ENCODE assay signal across 1 cellular context in genomic region chr10:69222157-69223027, GRCh38.
TF ChIP-seq lines count a peak whose summit lies in the region.

No MANE protein-coding gene starts in this region.

TF ChIP-seq in K562, 482 proteins besides CTCF, POLR2A, EP300 and RAD21 (continued from another document and continues in another):
- TF ChIP-seq HMGXB4 (CRISPR knock-in tag; IDR thresholded peaks at IDR 0.05) (no peak), BRD4 (IDR thresholded peaks at IDR 0.05) (peak; percentile 66; the same call in 1 of the 2 replicates), GTF2E2 (tag; IDR thresholded peaks at IDR 0.05) (peak; percentile 85; the same call in 1 of the 2 replicates), POLR2B (IDR thresholded peaks at IDR 0.05; ENCODE audit: low read depth, partially characterized antibody) (no peak), RCOR1 (IDR thresholded peaks at IDR 0.05; ENCODE audit: borderline replicate concordance in 1 of 2, low read depth in 2 of 2, low read length in 2 of 2) (peak in 1 of 2 experiments; percentile 68; a peak in 1 of 4 replicates), ZBTB26 (CRISPR knock-in tag; IDR thresholded peaks at IDR 0.05) (0 out of 2 replicates have a peak, but pooled peaks have one; percentile 38), FIP1L1 (IDR thresholded peaks at IDR 0.05; ENCODE audit: low read depth, low read length, poor library complexity, severe bottlenecking) (no peak), THAP7 (CRISPR knock-in tag; IDR thresholded peaks at IDR 0.05) (no peak), SAFB2 (IDR thresholded peaks at IDR 0.05; ENCODE audit: borderline replicate concordance, low read depth, low read length, severe bottlenecking) (no peak), MCM5 (IDR thresholded peaks at IDR 0.05; ENCODE audit: low read depth) (no peak), SMARCC2 (IDR thresholded peaks at IDR 0.05; ENCODE audit: low read depth) (peak; percentile 84; the same call in 1 of the 2 replicates), ZNF184 (CRISPR knock-in tag; IDR thresholded peaks at IDR 0.05) (no peak), ZKSCAN8 (CRISPR knock-in tag; IDR thresholded peaks at IDR 0.05) (no peak), IRF1 (CRISPR knock-in tag; IDR thresholded peaks at IDR 0.05; ENCODE audit: borderline replicate concordance) (no peak), PTRF (tag; IDR thresholded peaks at IDR 0.05) (no peak), CBX1 (IDR thresholded peaks at IDR 0.05; ENCODE audit: low read depth) (0 out of 2 replicates have a peak, but pooled peaks have one; percentile 33), KLF16 (IDR thresholded peaks at IDR 0.05) (no peak), ZBTB33 (CRISPR knock-in tag; IDR thresholded peaks at IDR 0.05) (0 out of 2 replicates have a peak, but pooled peaks have one; percentile 50), UBTF (IDR thresholded peaks at IDR 0.05; ENCODE audit: borderline replicate concordance in 1 of 2, low read depth in 2 of 2, low read length in 2 of 2) (peak in 1 of 2 experiments; percentile 51; a peak in 1 of 4 replicates), CHD2 (IDR thresholded peaks at IDR 0.05; ENCODE audit: low read depth, low read length) (no peak), KLF1 (tag; IDR thresholded peaks at IDR 0.05) (0 out of 2 replicates have a peak, but pooled peaks have one; percentile 6), ZNF175 (CRISPR knock-in tag; IDR thresholded peaks at IDR 0.05; ENCODE audit: low read depth) (peak; percentile 77; the same call in 1 of the 2 replicates), ZNF146 (CRISPR knock-in tag; IDR thresholded peaks at IDR 0.05; ENCODE audit: unreplicated experiment) (no peak), ZNF589 (CRISPR knock-in tag; IDR thresholded peaks at IDR 0.05; ENCODE audit: low read depth) (peak; percentile 56; the same call in 1 of the 2 replicates), MECOM (CRISPR knock-in tag; IDR thresholded peaks at IDR 0.05) (peak; percentile 6; the same call in 1 of the 2 replicates), MYNN (IDR thresholded peaks at IDR 0.05) (no peak), MYNN (CRISPR knock-in tag; IDR thresholded peaks at IDR 0.05) (no peak), SRSF1 (IDR thresholded peaks at IDR 0.05; ENCODE audit: low read depth, low read length) (no peak), MCM3 (IDR thresholded peaks at IDR 0.05) (no peak), MEF2A (IDR thresholded peaks at IDR 0.05; ENCODE audit: control insufficient read depth, low read depth, low read length) (no peak)
- TF ChIP-seq, protein P1, sequence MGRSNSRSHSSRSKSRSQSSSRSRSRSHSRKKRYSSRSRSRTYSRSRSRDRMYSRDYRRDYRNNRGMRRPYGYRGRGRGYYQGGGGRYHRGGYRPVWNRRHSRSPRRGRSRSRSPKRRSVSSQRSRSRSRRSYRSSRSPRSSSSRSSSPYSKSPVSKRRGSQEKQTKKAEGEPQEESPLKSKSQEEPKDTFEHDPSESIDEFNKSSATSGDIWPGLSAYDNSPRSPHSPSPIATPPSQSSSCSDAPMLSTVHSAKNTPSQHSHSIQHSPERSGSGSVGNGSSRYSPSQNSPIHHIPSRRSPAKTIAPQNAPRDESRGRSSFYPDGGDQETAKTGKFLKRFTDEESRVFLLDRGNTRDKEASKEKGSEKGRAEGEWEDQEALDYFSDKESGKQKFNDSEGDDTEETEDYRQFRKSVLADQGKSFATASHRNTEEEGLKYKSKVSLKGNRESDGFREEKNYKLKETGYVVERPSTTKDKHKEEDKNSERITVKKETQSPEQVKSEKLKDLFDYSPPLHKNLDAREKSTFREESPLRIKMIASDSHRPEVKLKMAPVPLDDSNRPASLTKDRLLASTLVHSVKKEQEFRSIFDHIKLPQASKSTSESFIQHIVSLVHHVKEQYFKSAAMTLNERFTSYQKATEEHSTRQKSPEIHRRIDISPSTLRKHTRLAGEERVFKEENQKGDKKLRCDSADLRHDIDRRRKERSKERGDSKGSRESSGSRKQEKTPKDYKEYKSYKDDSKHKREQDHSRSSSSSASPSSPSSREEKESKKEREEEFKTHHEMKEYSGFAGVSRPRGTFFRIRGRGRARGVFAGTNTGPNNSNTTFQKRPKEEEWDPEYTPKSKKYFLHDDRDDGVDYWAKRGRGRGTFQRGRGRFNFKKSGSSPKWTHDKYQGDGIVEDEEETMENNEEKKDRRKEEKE (IDR thresholded peaks at IDR 0.05; ENCODE audit: borderline replicate concordance in 1 of 2, control insufficient read depth in 1 of 2, low read depth in 2 of 2, low read length in 1 of 2): no peak
- TF ChIP-seq, protein P2, sequence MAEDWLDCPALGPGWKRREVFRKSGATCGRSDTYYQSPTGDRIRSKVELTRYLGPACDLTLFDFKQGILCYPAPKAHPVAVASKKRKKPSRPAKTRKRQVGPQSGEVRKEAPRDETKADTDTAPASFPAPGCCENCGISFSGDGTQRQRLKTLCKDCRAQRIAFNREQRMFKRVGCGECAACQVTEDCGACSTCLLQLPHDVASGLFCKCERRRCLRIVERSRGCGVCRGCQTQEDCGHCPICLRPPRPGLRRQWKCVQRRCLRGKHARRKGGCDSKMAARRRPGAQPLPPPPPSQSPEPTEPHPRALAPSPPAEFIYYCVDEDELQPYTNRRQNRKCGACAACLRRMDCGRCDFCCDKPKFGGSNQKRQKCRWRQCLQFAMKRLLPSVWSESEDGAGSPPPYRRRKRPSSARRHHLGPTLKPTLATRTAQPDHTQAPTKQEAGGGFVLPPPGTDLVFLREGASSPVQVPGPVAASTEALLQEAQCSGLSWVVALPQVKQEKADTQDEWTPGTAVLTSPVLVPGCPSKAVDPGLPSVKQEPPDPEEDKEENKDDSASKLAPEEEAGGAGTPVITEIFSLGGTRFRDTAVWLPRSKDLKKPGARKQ (CRISPR knock-in tag; IDR thresholded peaks at IDR 0.05): no peak
- TF ChIP-seq, protein P3, sequence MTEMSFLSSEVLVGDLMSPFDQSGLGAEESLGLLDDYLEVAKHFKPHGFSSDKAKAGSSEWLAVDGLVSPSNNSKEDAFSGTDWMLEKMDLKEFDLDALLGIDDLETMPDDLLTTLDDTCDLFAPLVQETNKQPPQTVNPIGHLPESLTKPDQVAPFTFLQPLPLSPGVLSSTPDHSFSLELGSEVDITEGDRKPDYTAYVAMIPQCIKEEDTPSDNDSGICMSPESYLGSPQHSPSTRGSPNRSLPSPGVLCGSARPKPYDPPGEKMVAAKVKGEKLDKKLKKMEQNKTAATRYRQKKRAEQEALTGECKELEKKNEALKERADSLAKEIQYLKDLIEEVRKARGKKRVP (CRISPR knock-in tag; IDR thresholded peaks at IDR 0.05): 0 out of 2 replicates have a peak, but pooled peaks have one; percentile 9
- TF ChIP-seq, protein P4, sequence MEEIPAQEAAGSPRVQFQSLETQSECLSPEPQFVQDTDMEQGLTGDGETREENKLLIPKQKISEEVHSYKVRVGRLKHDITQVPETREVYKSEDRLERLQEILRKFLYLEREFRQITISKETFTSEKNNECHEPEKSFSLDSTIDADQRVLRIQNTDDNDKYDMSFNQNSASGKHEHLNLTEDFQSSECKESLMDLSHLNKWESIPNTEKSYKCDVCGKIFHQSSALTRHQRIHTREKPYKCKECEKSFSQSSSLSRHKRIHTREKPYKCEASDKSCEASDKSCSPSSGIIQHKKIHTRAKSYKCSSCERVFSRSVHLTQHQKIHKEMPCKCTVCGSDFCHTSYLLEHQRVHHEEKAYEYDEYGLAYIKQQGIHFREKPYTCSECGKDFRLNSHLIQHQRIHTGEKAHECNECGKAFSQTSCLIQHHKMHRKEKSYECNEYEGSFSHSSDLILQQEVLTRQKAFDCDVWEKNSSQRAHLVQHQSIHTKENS (CRISPR knock-in tag; IDR thresholded peaks at IDR 0.05): no peak
